In genomic region chr6:105318660-105319059, GRCh38 we compare ENCODE assay signal across 2 cellular contexts.
TF ChIP-seq lines count a peak whose summit lies in the region.

No MANE protein-coding gene starts in this region.

TF ChIP-seq in HCT116, 20 proteins besides CTCF, POLR2A, EP300 and RAD21 (continued from another document):
- no peak for TF ChIP-seq REST (IDR thresholded peaks at IDR 0.05; ENCODE audit: low read depth)
- no peak for TF ChIP-seq EZH2phosphoT487 (IDR thresholded peaks at IDR 0.05; ENCODE audit: borderline replicate concordance)
- no peak for TF ChIP-seq YY1 (IDR thresholded peaks at IDR 0.05; ENCODE audit: extremely low read depth, insufficient replicate concordance, low read depth, low read length)
- no peak for TF ChIP-seq ZNF274 (IDR thresholded peaks at IDR 0.05; ENCODE audit: low read depth, low read length)
- TF ChIP-seq MAX (IDR thresholded peaks at IDR 0.05) = peak; percentile 27; the same call in 1 of the 2 replicates
- TF ChIP-seq CBX3 (IDR thresholded peaks at IDR 0.05; ENCODE audit: low read depth) = no peak
- peak; percentile 28; the same call in 1 of the 2 replicates for TF ChIP-seq JUND (IDR thresholded peaks at IDR 0.05)
- TF ChIP-seq POLR2AphosphoS5 (IDR thresholded peaks at IDR 0.05; ENCODE audit: low read depth, low read length) = no peak
- TF ChIP-seq EZH2 (IDR thresholded peaks at IDR 0.05) = no peak
- TF ChIP-seq SIN3A (IDR thresholded peaks at IDR 0.05; ENCODE audit: low read depth) = no peak
- no peak for TF ChIP-seq ZBTB33 (IDR thresholded peaks at IDR 0.05; ENCODE audit: extremely low read depth, insufficient replicate concordance, low read length)
- no peak for TF ChIP-seq SRF (IDR thresholded peaks at IDR 0.05; ENCODE audit: low read depth)
- no peak for TF ChIP-seq ZFX (IDR thresholded peaks at IDR 0.05)
- TF ChIP-seq CEBPB (IDR thresholded peaks at IDR 0.05; ENCODE audit: low read depth) = no peak
- TF ChIP-seq ELF1 (IDR thresholded peaks at IDR 0.05; ENCODE audit: borderline replicate concordance, low read depth) = no peak
TF ChIP-seq in HCT116: peak in this region for 3.

TF ChIP-seq in SK-N-SH, 30 proteins besides CTCF, POLR2A, EP300 and RAD21 (continued from another document):
- TF ChIP-seq FOSL2 (IDR thresholded peaks at IDR 0.05; ENCODE audit: borderline replicate concordance, low read depth) = peak; percentile 55; the same call in 1 of the 2 replicates
- TF ChIP-seq PBX3 (IDR thresholded peaks at IDR 0.05) = peak; percentile 71
